18 cellular contexts compared by ENCODE assay signal in genomic region chr14:51548187-51548586, GRCh38.
DNase-seq lines count a peak whose midpoint lies in the region; ATAC-seq and TF ChIP-seq lines count a peak whose summit lies in the region.
"Had no signal": no experiment of that assay in that cellular context is flagged by ENCODE, and none has a peak within 500 bp of the region (broad histone marks: within the 10 kb centered on the region; RNA-seq: fewer than 3 reads in every experiment).

No MANE protein-coding gene starts in this region.

- intact Hi-C loops in sigmoid colon (cut with DNase I) = no loop called here

- peak overlapping the region; percentile 38 for H3K4me3 ChIP-seq in GM23248
- no peak overlapping the region for H3K4me3 ChIP-seq in RWPE2 (ENCODE audit: severe bottlenecking)
- no peak overlapping the region for H3K4me3 ChIP-seq in sigmoid colon
- H3K4me3 ChIP-seq: mucosa of descending colon, skin epidermis had no signal

- H3K79me2 ChIP-seq in GM23248 (ENCODE audit: insufficient read depth) = peaks cover 32% of the 10 kb centered on the region

- no peak for ATAC-seq in RWPE2 (ENCODE audit: low read depth)
- no peak for ATAC-seq in GM21515 (IDR thresholded peaks at IDR 0.05; ENCODE audit: unreplicated experiment)
- ATAC-seq: activated CD4-positive, CD25-positive, alpha-beta regulatory T cell treated with anti-CD3 and anti-CD28 coated beads, Interleukin-2, amount 50 U/mL, for 24 hours; activated T-helper 17 cell treated with anti-CD3 and anti-CD28 coated beads, Interleukin-2, amount 50 U/mL, for 72 hours; left colon; mucosa of descending colon had no signal

- H3K9me3 ChIP-seq in GM23248 (ENCODE audit: low read depth) (no peaks in the 10 kb centered on the region), RWPE2 (ENCODE audit: severe bottlenecking) (no peaks in the 10 kb centered on the region), sigmoid colon (no peaks in the 10 kb centered on the region)
- H3K9me3 ChIP-seq: mucosa of descending colon had no signal

- H3K27ac ChIP-seq in GM23248 (peak overlapping the region; percentile 96), RWPE2 (ENCODE audit: poor library complexity, severe bottlenecking) (peak overlapping the region; percentile 100), sigmoid colon (peak overlapping the region in 3 of 4 donors; percentile 70 to 77 (median 77))

- no peaks in the 10 kb centered on the region for H4K20me1 ChIP-seq in GM23248 (ENCODE audit: insufficient read depth)

- H3K9ac ChIP-seq in GM23248 = peak overlapping the region; percentile 73

- peak overlapping the region; percentile 27; the same call in 1 of the 2 replicates for H2AFZ ChIP-seq in GM23248

- H3K4me2 ChIP-seq in GM23248 (ENCODE audit: unreplicated experiment) = peak overlapping the region; percentile 63

- peaks cover 39% of the 10 kb centered on the region for H3F3A ChIP-seq in GM23248 (ENCODE audit: insufficient read depth)

- in situ Hi-C loops in GM23248 (cut with MboI) = no loop called here

- no peak for TF ChIP-seq POLR2A in sigmoid colon (IDR thresholded peaks at IDR 0.05)

- WGBS in GM23248 (ENCODE audit: low coverage in 1 of 2, low lambda C conversion rate in 2 of 2, missing lambda C conversion rate in 2 of 2), 2 experiments = 39 to 50% methylated on average over 4 of the region's 4 CpGs
- WGBS in sigmoid colon, 2 donors = 71 to 84% methylated on average over 4 of the region's 4 CpGs

- DNase-seq in GM23248 = peak; percentile 36
- no peak for DNase-seq in RWPE2 (ENCODE audit: low spot score)
- peak; percentile 34 for DNase-seq in fibroblast of peridontal ligament (ENCODE audit: extremely low read depth)
- DNase-seq in sigmoid colon = no peak
- DNase-seq in occipital lobe (lab: John Stamatoyannopoulos, UW) = no peak
- no peak for DNase-seq in activated CD4-positive, CD25-positive, alpha-beta regulatory T cell (lab: John Stamatoyannopoulos, UW)
- DNase-seq in SIG-M5 treated with dmso at 0.1 percent for 504 hours (lab: John Stamatoyannopoulos, UW; ENCODE audit: unreplicated experiment) = no peak
- DNase-seq: central memory CD4-positive, alpha-beta T cell; effector CD8-positive, alpha-beta T cell; Kasumi-1; left colon; mucosa of descending colon; NCI-H226; SIG-M5 had no signal

- no peaks in the 10 kb centered on the region for H3K27me3 ChIP-seq in GM23248 (replicated peaks; ENCODE audit: insufficient read depth)
- no peaks in the 10 kb centered on the region for H3K27me3 ChIP-seq in RWPE2 (ENCODE audit: insufficient read depth, poor library complexity, severe bottlenecking)
- no peaks in the 10 kb centered on the region for H3K27me3 ChIP-seq in sigmoid colon

- TF ChIP-seq CTCF in RWPE2 (IDR thresholded peaks at IDR 0.05; ENCODE audit: poor library complexity, severe bottlenecking) (no peak), sigmoid colon (IDR thresholded peaks at IDR 0.05) (no peak)

- H3K4me1 ChIP-seq in GM23248 (ENCODE audit: insufficient read depth) (peaks cover 49% of the 10 kb centered on the region), RWPE2 (ENCODE audit: insufficient read depth, poor library complexity, severe bottlenecking) (peaks cover 68% of the 10 kb centered on the region), sigmoid colon (peaks cover 0 to 33% (median 24%) of the 10 kb centered on the region in 4 donors)

- H3K9me2 ChIP-seq in GM23248 (ENCODE audit: insufficient read depth) = no peaks in the 10 kb centered on the region

- no peak for TF ChIP-seq EP300 in sigmoid colon (IDR thresholded peaks at IDR 0.05)

- H3K36me3 ChIP-seq in GM23248 (ENCODE audit: low read depth) = no peaks in the 10 kb centered on the region
- peaks cover 4% of the 10 kb centered on the region; the same call in 1 of the 2 replicates for H3K36me3 ChIP-seq in RWPE2 (ENCODE audit: low read depth)
- no peaks in the 10 kb centered on the region for H3K36me3 ChIP-seq in sigmoid colon

Comparison
In these comparisons a context has a peak if more than half of its experiments do, and no peak if none do; other contexts are left out.
1. DNase-seq: peak in GM23248 (single experiment) and fibroblast of peridontal ligament (single experiment); none in RWPE2 (single experiment), sigmoid colon (single experiment), occipital lobe (single experiment), activated CD4-positive, CD25-positive, alpha-beta regulatory T cell (0 of 4) and SIG-M5 treated with dmso at 0.1 percent for 504 hours (single experiment).
2. Peak in every context shown above with its lines, with median percentiles within 50 percentile points of each other: H3K27ac ChIP-seq.